ENCODE assay signal across 11 cellular contexts in genomic region chr1:115189814-115190541, GRCh38.
DNase-seq lines count a peak whose midpoint lies in the region; ATAC-seq and TF ChIP-seq lines count a peak whose summit lies in the region.
"Had no signal": no experiment of that assay in that cellular context is flagged by ENCODE, and none has a peak within 500 bp of the region (broad histone marks: within the 10 kb centered on the region; RNA-seq: fewer than 3 reads in every experiment).

No MANE protein-coding gene starts in this region.

- H3K79me2 ChIP-seq in PC-9 (ENCODE audit: low read depth): no peaks in the 10 kb centered on the region

- ATAC-seq in right lobe of liver (no peak), GM19351 (IDR thresholded peaks at IDR 0.05; ENCODE audit: unreplicated experiment) (no peak)

- H3K27me3 ChIP-seq in PC-9 (ENCODE audit: insufficient read depth, low read depth) (no peaks in the 10 kb centered on the region), esophagus muscularis mucosa (peaks cover 0 to 6% (median 0%) of the 10 kb centered on the region in 4 donors), right lobe of liver (no peaks in the 10 kb centered on the region)
- H3K27me3 ChIP-seq: transverse colon had no signal

- TF ChIP-seq EP300 in esophagus muscularis mucosa (IDR thresholded peaks at IDR 0.05): no peak

- no peaks in the 10 kb centered on the region for H3K9me2 ChIP-seq in PC-9 (ENCODE audit: insufficient read depth)

- H3K4me1 ChIP-seq in PC-9 (replicated peaks; ENCODE audit: insufficient read depth): peaks cover 88% of the 10 kb centered on the region
- peaks cover 0 to 25% (median 5%) of the 10 kb centered on the region in 4 donors for H3K4me1 ChIP-seq in esophagus muscularis mucosa
- no peaks in the 10 kb centered on the region for H3K4me1 ChIP-seq in right lobe of liver

- peak; percentile 90 for DNase-seq in Caki2 (ENCODE audit: low read depth)
- peak; percentile 49 to 100 for DNase-seq in PC-9
- DNase-seq in esophagus muscularis mucosa (ENCODE audit: extremely low spot score): peak; percentile 74
- DNase-seq in non-pigmented ciliary epithelial cell (ENCODE audit: low read depth): peak; percentile 84
- no peak for DNase-seq in NCI-H2081 (lab: John Stamatoyannopoulos, UW)
- no peak for DNase-seq in G401 (ENCODE audit: low spot score)
- no peak for DNase-seq in right lobe of liver
- DNase-seq: DMS79 treated with DMSO at 0.1 percent for 48 hours, transverse colon had no signal

- no peaks in the 10 kb centered on the region for H3K36me3 ChIP-seq in PC-9 (ENCODE audit: low read depth)
- no peaks in the 10 kb centered on the region for H3K36me3 ChIP-seq in esophagus muscularis mucosa
- no peaks in the 10 kb centered on the region for H3K36me3 ChIP-seq in right lobe of liver
- H3K36me3 ChIP-seq: transverse colon had no signal

- TF ChIP-seq CTCF in PC-9 (conservative IDR thresholded peaks at IDR 0.05) (no peak), esophagus muscularis mucosa (IDR thresholded peaks at IDR 0.05) (no peak), right lobe of liver (IDR thresholded peaks at IDR 0.05) (no peak)

- TF ChIP-seq POLR2A in esophagus muscularis mucosa (IDR thresholded peaks at IDR 0.05; ENCODE audit: low read depth) (no peak), right lobe of liver (IDR thresholded peaks at IDR 0.05) (no peak)

- in situ Hi-C loops in Caki2 (cut with HindIII; ENCODE audit: low pct_unique_long_range_greater_than_20kb, low sequenced_read_pairs): no loop called here
- in situ Hi-C loops in G401 (cut with HindIII; ENCODE audit: low sequenced_read_pairs): no loop called here

- 69% methylated on average over 5 of the region's 5 CpGs for WGBS in esophagus muscularis mucosa
- WGBS in right lobe of liver (ENCODE audit: insufficient coverage, low coverage, low lambda C conversion rate, missing lambda C conversion rate): 61% methylated on average over 5 of the region's 5 CpGs

- peak overlapping the region; percentile 100 for H3K27ac ChIP-seq in PC-9
- H3K27ac ChIP-seq in esophagus muscularis mucosa (replicated peaks in 1 of 4): no peak overlapping the region
- no peak overlapping the region for H3K27ac ChIP-seq in right lobe of liver
- H3K27ac ChIP-seq: VCaP had no signal

- no peak overlapping the region; the same call in 1 of the 2 replicates for H2AFZ ChIP-seq in PC-9

- CTCF ChIA-PET in PC-9 (lab: Charles Lee): interaction anchor here (0.7 kb wide), 1 partner anchor 274 kb away, joined by 3 read pairs; no protein-coding TSS in a partner anchor

- H3K4me2 ChIP-seq in PC-9: peak overlapping the region; percentile 69

- BruUV-seq in PC-9 (replicated peaks; lab: Mats Ljungman, UMichigan): no TSS peak

- H3K4me3 ChIP-seq in PC-9 (no peak overlapping the region; the same call in 1 of the 2 replicates), esophagus muscularis mucosa (no peak overlapping the region), right lobe of liver (no peak overlapping the region)
- H3K4me3 ChIP-seq: transverse colon had no signal

- H3K9me3 ChIP-seq in PC-9 (ENCODE audit: insufficient read depth, low read depth) (no peaks in the 10 kb centered on the region; the same call in 1 of the 2 replicates), esophagus muscularis mucosa (no peaks in the 10 kb centered on the region), right lobe of liver (no peaks in the 10 kb centered on the region)
- H3K9me3 ChIP-seq: transverse colon had no signal

- no peaks in the 10 kb centered on the region for H4K20me1 ChIP-seq in PC-9 (ENCODE audit: insufficient read depth)

- peaks cover 59% of the 10 kb centered on the region for H3F3A ChIP-seq in PC-9 (ENCODE audit: insufficient read depth, low read depth)

- intact Hi-C loops in PC-9 (cut with micrococcal nuclease; ENCODE audit: unreplicated experiment): loop anchor here (1.0 to 5.0 kb wide), 5 partner anchors 29 to 356 kb away; no protein-coding TSS in a partner anchor
- intact Hi-C loops in esophagus muscularis mucosa (cut with DNase I): no loop called here
- intact Hi-C loops in right lobe of liver (cut with DNase I): no loop called here

- POLR2A ChIA-PET in PC-9 (lab: Charles Lee; ENCODE audit: unreplicated experiment): interaction anchor here (0.5 to 1.2 kb wide), 11 partner anchors 10 to 475 kb away, joined by 3 to 23 read pairs (median 4); no protein-coding TSS in a partner anchor

Comparison
In these comparisons a context has a peak if more than half of its experiments do, and no peak if none do; other contexts are left out.
1. DNase-seq: peak in Caki2 (single experiment), PC-9 (2 of 2), esophagus muscularis mucosa (single experiment) and non-pigmented ciliary epithelial cell (single experiment); none in NCI-H2081 (0 of 2), G401 (single experiment) and right lobe of liver (0 of 3).